In the genomic region with DNA sequence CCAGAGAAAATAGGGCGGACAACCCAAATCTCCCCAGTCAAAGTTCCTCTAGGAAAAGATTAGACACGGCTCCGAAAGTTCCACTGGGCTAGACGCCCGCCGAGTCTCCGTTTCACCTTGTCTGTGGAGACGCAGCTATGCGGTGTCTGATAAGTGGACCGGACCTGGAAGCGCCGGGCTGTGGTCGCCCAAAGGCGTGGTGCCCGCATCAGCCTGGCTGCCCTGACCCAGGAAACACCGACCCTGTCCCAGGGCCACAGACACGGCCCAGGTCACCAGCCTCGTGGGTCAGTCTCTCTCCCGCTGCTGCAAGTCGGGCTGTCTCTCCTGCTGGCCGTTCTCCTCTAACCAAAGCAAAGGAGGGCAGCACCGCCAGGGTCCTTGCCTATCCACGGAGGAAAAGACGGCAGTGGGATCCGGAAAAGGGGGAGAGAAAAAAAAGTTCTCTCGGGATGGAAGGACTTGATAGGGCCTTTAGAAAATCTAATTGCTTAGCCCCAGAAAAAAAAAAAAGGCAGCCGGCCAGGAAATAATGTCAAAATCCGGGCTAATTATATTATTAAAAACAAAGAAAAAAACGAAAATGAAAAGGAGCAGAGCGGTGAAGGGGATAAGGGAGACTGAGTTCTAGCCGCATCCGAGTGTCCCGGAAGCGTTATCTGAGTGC, we compare ENCODE assay signal across 17 cellular contexts. TPM values are rescaled to one million over a fixed set of nuclear protein-coding genes. Genes with fewer than 3 reads are reported as not detected.
DNase-seq lines count a peak whose midpoint lies in the region; ATAC-seq and TF ChIP-seq lines count a peak whose summit lies in the region.
"Had no signal": no experiment of that assay in that cellular context is flagged by ENCODE, and none has a peak within 500 bp of the region (broad histone marks: within the 10 kb centered on the region; RNA-seq: fewer than 3 reads in every experiment).

No MANE protein-coding gene starts in this region.

- H2BK5ac ChIP-seq in mesendoderm (ENCODE audit: low read length), result no peak overlapping the region

- H4K8ac ChIP-seq in mesendoderm (ENCODE audit: low read depth, low read length), result no peak overlapping the region

- TF ChIP-seq CTCF in smooth muscle cell (IDR thresholded peaks at IDR 0.05; ENCODE audit: borderline replicate concordance, insufficient read depth, poor library complexity, severe bottlenecking), result no peak

- no peak overlapping the region for H2AFZ ChIP-seq in smooth muscle cell (ENCODE audit: low read depth)

- peaks cover 6% of the 10 kb centered on the region for H3F3A ChIP-seq in smooth muscle cell (ENCODE audit: low read depth)

- H3K27ac ChIP-seq in duodenal mucosa (ENCODE audit: low read depth, low read length) (peak overlapping the region; percentile 73), mesendoderm (ENCODE audit: low read depth, low read length) (no peak overlapping the region), smooth muscle cell (ENCODE audit: low read depth) (no peak overlapping the region)
- H3K27ac ChIP-seq: 22Rv1, left ventricle myocardium inferior, right atrium auricular region, tibial artery had no signal

- no peak overlapping the region for H3K4ac ChIP-seq in mesendoderm (ENCODE audit: low read depth, low read length)

- H3K27me3 ChIP-seq in duodenal mucosa (ENCODE audit: control insufficient read depth in 1 of 2, insufficient read depth in 2 of 2, low read length in 2 of 2), result peaks cover 52 to 78% of the 10 kb centered on the region in 2 donors
- H3K27me3 ChIP-seq in mesendoderm (ENCODE audit: insufficient read depth, low read length, poor library complexity), result peaks cover 80% of the 10 kb centered on the region
- H3K27me3 ChIP-seq in smooth muscle cell (ENCODE audit: low read depth), result peaks cover 97% of the 10 kb centered on the region

- H3K18ac ChIP-seq in mesendoderm (ENCODE audit: low read length), result peak overlapping the region; percentile 29

- peaks cover 87% of the 10 kb centered on the region for H3K27me3 Mint-ChIP-seq in T-helper 1 cell treated with Interleukin-12 subunit alpha and Interleukin-12 subunit beta and Interleukin-4 antibody, amounts not matched to agents 30 μg/mL and 1 μg/mL, for 36 hours (ENCODE audit: low read depth)

- H3K36me3 ChIP-seq in duodenal mucosa (ENCODE audit: control insufficient read depth in 1 of 2, insufficient read depth in 2 of 2, low read length in 2 of 2), result no peaks in the 10 kb centered on the region
- no peaks in the 10 kb centered on the region for H3K36me3 ChIP-seq in mesendoderm (ENCODE audit: control insufficient read depth, insufficient read depth, low read length)
- no peaks in the 10 kb centered on the region for H3K36me3 ChIP-seq in smooth muscle cell (ENCODE audit: low read depth)
- H3K36me3 ChIP-seq: left ventricle myocardium inferior, right atrium auricular region, tibial artery had no signal

- no peak overlapping the region for H3K4me2 ChIP-seq in mesendoderm (ENCODE audit: low read length)
- peak overlapping the region; percentile 89 for H3K4me2 ChIP-seq in smooth muscle cell

- no peaks in the 10 kb centered on the region for H3K79me1 ChIP-seq in mesendoderm (ENCODE audit: low read length)

- no peak overlapping the region for H2BK120ac ChIP-seq in mesendoderm (ENCODE audit: low read depth, low read length)

- no peak overlapping the region for H3K23ac ChIP-seq in mesendoderm (ENCODE audit: low read length)

- no peak overlapping the region for H2BK15ac ChIP-seq in mesendoderm (replicated peaks; ENCODE audit: low read depth)

- no peaks in the 10 kb centered on the region for H3K79me2 ChIP-seq in mesendoderm (ENCODE audit: control insufficient read depth, insufficient read depth, low read length)
- H3K79me2 ChIP-seq in smooth muscle cell (ENCODE audit: low read depth), result no peaks in the 10 kb centered on the region

- peaks cover 3% of the 10 kb centered on the region for H4K20me1 ChIP-seq in smooth muscle cell (ENCODE audit: low read depth)

- DNase-seq in T-helper 1 cell (no peak), mesendoderm (no peak), smooth muscle cell (lab: John Stamatoyannopoulos, UW; ENCODE audit: unreplicated experiment) (no peak), kidney glomerular epithelial cell (lab: John Stamatoyannopoulos, UW) (no peak)
- DNase-seq: activated CD4-positive, CD25-positive, alpha-beta regulatory T cell; activated CD8-positive, alpha-beta memory T cell treated with anti-CD3 and anti-CD28 coated beads, Interleukin-2, amount 50 U/mL, for 48 hours; C1 segment of cervical spinal cord; left ventricle myocardium inferior; tibial artery had no signal

- H3K9me3 Mint-ChIP-seq in T-helper 1 cell treated with Interleukin-12 subunit alpha and Interleukin-12 subunit beta and Interleukin-4 antibody, amounts not matched to agents 30 μg/mL and 1 μg/mL, for 36 hours, result no peaks in the 10 kb centered on the region

- peak overlapping the region in 1 of 2 donors; percentile 15 for H3K4me3 ChIP-seq in duodenal mucosa (ENCODE audit: low read depth in 1 of 2, low read length in 2 of 2)
- no peak overlapping the region for H3K4me3 ChIP-seq in mesendoderm (ENCODE audit: low read length)
- H3K4me3 ChIP-seq in smooth muscle cell, result peak overlapping the region; percentile 49
- H3K4me3 ChIP-seq: left ventricle myocardium inferior, right atrium auricular region, tibial artery had no signal

- peak overlapping the region; percentile 75 for H3K27ac Mint-ChIP-seq in T-helper 1 cell treated with Interleukin-12 subunit alpha and Interleukin-12 subunit beta and Interleukin-4 antibody, amounts not matched to agents 30 μg/mL and 1 μg/mL, for 36 hours

- no peak overlapping the region for H4K5ac ChIP-seq in mesendoderm (ENCODE audit: low read length)

- H3K36me3 Mint-ChIP-seq in T-helper 1 cell treated with Interleukin-12 subunit alpha and Interleukin-12 subunit beta and Interleukin-4 antibody, amounts not matched to agents 30 μg/mL and 1 μg/mL, for 36 hours (ENCODE audit: low read depth), result no peaks in the 10 kb centered on the region

- H3K4me1 Mint-ChIP-seq in T-helper 1 cell treated with Interleukin-12 subunit alpha and Interleukin-12 subunit beta and Interleukin-4 antibody, amounts not matched to agents 30 μg/mL and 1 μg/mL, for 36 hours (ENCODE audit: low read depth), result no peaks in the 10 kb centered on the region

- peak overlapping the region; percentile 38 to 39 for H3K9ac ChIP-seq in duodenal mucosa (ENCODE audit: low read depth in 1 of 2, low read length in 2 of 2)
- H3K9ac ChIP-seq in mesendoderm (ENCODE audit: low read length), result peak overlapping the region; percentile 29
- no peak overlapping the region for H3K9ac ChIP-seq in smooth muscle cell (ENCODE audit: low read depth)

- H3K56ac ChIP-seq in mesendoderm (ENCODE audit: low read length), result peak overlapping the region; percentile 38

- H3K9me3 ChIP-seq in duodenal mucosa (ENCODE audit: control insufficient read depth in 1 of 2, low read length in 2 of 2) (no peaks in the 10 kb centered on the region), smooth muscle cell (replicated peaks; ENCODE audit: low read depth) (no peaks in the 10 kb centered on the region)
- H3K9me3 ChIP-seq: left ventricle myocardium inferior, right atrium auricular region, tibial artery had no signal

- no CpG with 5 or more reads among the region's 34 CpGs for WGBS in mesendoderm (ENCODE audit: extremely low coverage, insufficient coverage, low lambda C conversion rate)
- 23% methylated on average over 34 of the region's 34 CpGs for WGBS in smooth muscle cell (ENCODE audit: low lambda C conversion rate)

- no peak overlapping the region for H2AK5ac ChIP-seq in mesendoderm (ENCODE audit: low read length)

- no peak overlapping the region for H3K4me3 Mint-ChIP-seq in T-helper 1 cell treated with Interleukin-12 subunit alpha and Interleukin-12 subunit beta and Interleukin-4 antibody, amounts not matched to agents 30 μg/mL and 1 μg/mL, for 36 hours

- ATAC-seq in esophagus mucosa, result no peak
- ATAC-seq in GM19463 (IDR thresholded peaks at IDR 0.05; ENCODE audit: unreplicated experiment), result no peak

- H3K4me1 ChIP-seq in duodenal mucosa (ENCODE audit: control insufficient read depth in 1 of 2, insufficient read depth in 2 of 2, low read length in 2 of 2), result peaks cover 0 to 7% of the 10 kb centered on the region in 2 donors
- peaks cover 14% of the 10 kb centered on the region for H3K4me1 ChIP-seq in mesendoderm (ENCODE audit: control insufficient read depth, low read depth, low read length)
- peaks cover 55% of the 10 kb centered on the region for H3K4me1 ChIP-seq in smooth muscle cell (ENCODE audit: low read depth)

RNA-seq across cellular contexts. Expression of a gene that starts 13.9 kb away (rescaled TPM):
- polyA plus RNA-seq in mesendoderm (2013, experiment 1 of 2), result 0.07 TPM
- polyA plus RNA-seq in mesendoderm (2013, experiment 2 of 2), result 0.03 TPM
- total RNA-seq in smooth muscle cell, result 15.6 and 24.7 TPM in 2 replicates
- polyA plus RNA-seq in smooth muscle cell, result 30.5 and 31.5 TPM in 2 replicates
- total RNA-seq in esophagus mucosa, result 0.68 TPM
- total RNA-seq: T-helper 1 cell treated with Interleukin-12 subunit alpha and Interleukin-12 subunit beta and Interleukin-4 antibody, amounts not matched to agents 30 ng/mL and 1 ng/mL, for 36 hours had no signal
- polyA plus RNA-seq: neural cell had no signal

RNA-seq across cellular contexts. Expression of a gene that starts 58.6 kb away (rescaled TPM):
- polyA plus RNA-seq in mesendoderm (2013, experiment 1 of 2), result 5.5 TPM
- 6.0 TPM for polyA plus RNA-seq in mesendoderm (2013, experiment 2 of 2)
- 14.7 and 23.0 TPM in 2 replicates for total RNA-seq in smooth muscle cell
- polyA plus RNA-seq in smooth muscle cell, result 13.3 and 16.5 TPM in 2 replicates
- total RNA-seq in esophagus mucosa, result 11.2 TPM
